12 cellular contexts compared by ENCODE assay signal in genomic region chr15:80697316-80697715, GRCh38. TPM values are rescaled to one million over a fixed set of nuclear protein-coding genes. Genes with fewer than 3 reads are reported as not detected.
A peak's percentile ranks its signal among the peaks of the same experiment; 100 is the strongest.
DNase-seq lines count a peak whose midpoint lies in the region; ATAC-seq, FAIRE-seq and TF ChIP-seq lines count a peak whose summit lies in the region.
"Had no signal": no experiment of that assay in that cellular context is flagged by ENCODE, and none has a peak within 500 bp of the region (broad histone marks: within the 10 kb centered on the region; RNA-seq: fewer than 3 reads in every experiment).

No MANE protein-coding gene starts in this region.

- H3K9me3 Mint-ChIP-seq in activated CD4-positive, alpha-beta T cell treated with anti-CD3 and anti-CD28 coated beads, Interleukin-2, amount 10 ng/mL, durations not matched to agents 24 days and 14 days, result peaks cover 6% of the 10 kb centered on the region
- no peaks in the 10 kb centered on the region for H3K9me3 Mint-ChIP-seq in WTC11

- H3K4me3 ChIP-seq in small intestine (ENCODE audit: low read depth in 1 of 2, low read length in 2 of 2), result peak overlapping the region; percentile 76 to 84

- H3K27ac ChIP-seq in foreskin keratinocyte (no peak overlapping the region), small intestine (ENCODE audit: low read depth in 1 of 2, low read length in 1 of 2) (peak overlapping the region; percentile 56 to 82)
- H3K27ac ChIP-seq: uterus had no signal

- H3K4me1 Mint-ChIP-seq in activated CD4-positive, alpha-beta T cell treated with anti-CD3 and anti-CD28 coated beads, Interleukin-2, amount 10 ng/mL, durations not matched to agents 24 days and 14 days, result peaks cover 17% of the 10 kb centered on the region
- peaks cover 33% of the 10 kb centered on the region for H3K4me1 Mint-ChIP-seq in WTC11

- ATAC-seq in WTC11 (no peak), foreskin keratinocyte (peak; percentile 3), HG02678 (IDR thresholded peaks at IDR 0.05; ENCODE audit: unreplicated experiment) (no peak)
- ATAC-seq: left ventricle myocardium superior had no signal

- H3K9me3 ChIP-seq in small intestine (ENCODE audit: control insufficient read depth, low read depth), result no peaks in the 10 kb centered on the region
- H3K9me3 ChIP-seq: uterus had no signal

- H3K4me1 ChIP-seq in foreskin keratinocyte (peaks cover 9% of the 10 kb centered on the region), small intestine (ENCODE audit: control insufficient read depth in 2 of 2, insufficient read depth in 1 of 2, low read depth in 1 of 2, low read length in 1 of 2) (peaks cover 3 to 9% of the 10 kb centered on the region in 2 donors)
- H3K4me1 ChIP-seq: uterus had no signal

- no peaks in the 10 kb centered on the region for H3K36me3 ChIP-seq in small intestine (ENCODE audit: control insufficient read depth in 2 of 2, insufficient read depth in 2 of 2, low read length in 2 of 2)
- H3K36me3 ChIP-seq: uterus had no signal

- H3K27me3 Mint-ChIP-seq in activated CD4-positive, alpha-beta T cell treated with anti-CD3 and anti-CD28 coated beads, Interleukin-2, amount 10 ng/mL, durations not matched to agents 24 days and 14 days, result peaks cover 37% of the 10 kb centered on the region
- H3K27me3 Mint-ChIP-seq in WTC11 (ENCODE audit: low read depth), result peaks cover 25% of the 10 kb centered on the region

- WGBS in small intestine, 3 donors, result 18 to 68% (median 28%) methylated on average over 2 of the region's 2 CpGs

- H3K27me3 ChIP-seq in foreskin keratinocyte (no peaks in the 10 kb centered on the region), small intestine (ENCODE audit: control insufficient read depth in 2 of 2, insufficient read depth in 2 of 2, low read length in 2 of 2) (no peaks in the 10 kb centered on the region)
- H3K27me3 ChIP-seq: uterus had no signal

- POLR2A ChIA-PET in WTC11 (lab: Charles Lee), result no interaction called here

- DNase-seq in activated CD4-positive, alpha-beta T cell treated with anti-CD3 and anti-CD28 coated beads, Interleukin-2, amount 10 ng/mL, durations not matched to agents 24 days and 14 days, result no peak
- DNase-seq in activated CD4-positive, alpha-beta T cell treated with anti-CD3 and anti-CD28 coated beads for 1 hour, result no peak
- DNase-seq in WTC11 (ENCODE audit: low spot score) (no peak), foreskin keratinocyte (no peak), small intestine (peak; percentile 83), Kasumi-1 (lab: John Stamatoyannopoulos, UW) (no peak), NCI-H2196 (lab: John Stamatoyannopoulos, UW; ENCODE audit: unreplicated experiment) (no peak)
- DNase-seq: left ventricle myocardium superior; NCI-H1417 treated with DMSO at 0.1 percent for 48 hours; stimulated activated CD4-positive, alpha-beta T cell treated with anti-CD3 and anti-CD28 coated beads, Interleukin-2, amount 100 ng/mL, for 24 hours; uterus had no signal

- peaks cover 2% of the 10 kb centered on the region for H3K36me3 Mint-ChIP-seq in activated CD4-positive, alpha-beta T cell treated with anti-CD3 and anti-CD28 coated beads, Interleukin-2, amount 10 ng/mL, durations not matched to agents 24 days and 14 days (ENCODE audit: low read depth)
- peaks cover 7% of the 10 kb centered on the region for H3K36me3 Mint-ChIP-seq in WTC11

- CTCF ChIA-PET in WTC11 (lab: Charles Lee), result interaction anchor here (4.1 kb wide), 1 partner anchor 79 kb away, joined by 26 read pairs; no protein-coding TSS in a partner anchor

- intact Hi-C loops in activated CD4-positive, alpha-beta T cell treated with anti-CD3 and anti-CD28 coated beads, Interleukin-2, amount 10 ng/mL, durations not matched to agents 24 days and 14 days (cut with micrococcal nuclease), result no loop called here

- no peak overlapping the region for H3K27ac Mint-ChIP-seq in activated CD4-positive, alpha-beta T cell treated with anti-CD3 and anti-CD28 coated beads, Interleukin-2, amount 10 ng/mL, durations not matched to agents 24 days and 14 days
- no peak overlapping the region for H3K27ac Mint-ChIP-seq in WTC11

- peak overlapping the region; percentile 87 for H3K4me3 Mint-ChIP-seq in activated CD4-positive, alpha-beta T cell treated with anti-CD3 and anti-CD28 coated beads, Interleukin-2, amount 10 ng/mL, durations not matched to agents 24 days and 14 days
- peak overlapping the region; percentile 82 for H3K4me3 Mint-ChIP-seq in WTC11

- TF ChIP-seq CTCF in WTC11 (IDR thresholded peaks at IDR 0.05) (no peak), foreskin keratinocyte (conservative IDR thresholded peaks at IDR 0.05) (no peak)

- FAIRE-seq in small intestine (lab: Jason Lieb, UNC), result no peak

TF ChIP-seq in WTC11, 78 proteins besides CTCF, POLR2A, EP300 and RAD21:
- TF ChIP-seq CREM (CRISPR knock-in tag; IDR thresholded peaks at IDR 0.05) (no peak), ATF3 (CRISPR knock-in tag; conservative IDR thresholded peaks at IDR 0.05) (no peak), ZSCAN18 (CRISPR knock-in tag; IDR thresholded peaks at IDR 0.05) (no peak), SOX15 (CRISPR knock-in tag; IDR thresholded peaks at IDR 0.05) (no peak), ZNF416 (CRISPR knock-in tag; IDR thresholded peaks at IDR 0.05) (no peak)

RNA-seq across cellular contexts. Expression of gene ABHD17C, which starts 2.2 kb away (rescaled TPM):
- total RNA-seq in activated CD4-positive, alpha-beta T cell treated with anti-CD3 and anti-CD28 coated beads, Interleukin-2, amount 10 ng/mL, durations not matched to agents 24 days and 14 days, result 4.1 and 5.3 TPM in 2 replicates
- 23.6 to 29.0 TPM (median 23.6 TPM) in 3 replicates for total RNA-seq in WTC11 (2021)
- total RNA-seq in foreskin keratinocyte, result 18.6 and 24.8 TPM in 2 replicates
- polyA plus RNA-seq in foreskin keratinocyte, result 12.8 and 19.7 TPM in 2 replicates
- polyA plus RNA-seq in small intestine, result 10 to 100 TPM; 27.6 to 37.3 (median 30.4) TPM
